1 cellular context compared by ENCODE assay signal in the genomic region with DNA sequence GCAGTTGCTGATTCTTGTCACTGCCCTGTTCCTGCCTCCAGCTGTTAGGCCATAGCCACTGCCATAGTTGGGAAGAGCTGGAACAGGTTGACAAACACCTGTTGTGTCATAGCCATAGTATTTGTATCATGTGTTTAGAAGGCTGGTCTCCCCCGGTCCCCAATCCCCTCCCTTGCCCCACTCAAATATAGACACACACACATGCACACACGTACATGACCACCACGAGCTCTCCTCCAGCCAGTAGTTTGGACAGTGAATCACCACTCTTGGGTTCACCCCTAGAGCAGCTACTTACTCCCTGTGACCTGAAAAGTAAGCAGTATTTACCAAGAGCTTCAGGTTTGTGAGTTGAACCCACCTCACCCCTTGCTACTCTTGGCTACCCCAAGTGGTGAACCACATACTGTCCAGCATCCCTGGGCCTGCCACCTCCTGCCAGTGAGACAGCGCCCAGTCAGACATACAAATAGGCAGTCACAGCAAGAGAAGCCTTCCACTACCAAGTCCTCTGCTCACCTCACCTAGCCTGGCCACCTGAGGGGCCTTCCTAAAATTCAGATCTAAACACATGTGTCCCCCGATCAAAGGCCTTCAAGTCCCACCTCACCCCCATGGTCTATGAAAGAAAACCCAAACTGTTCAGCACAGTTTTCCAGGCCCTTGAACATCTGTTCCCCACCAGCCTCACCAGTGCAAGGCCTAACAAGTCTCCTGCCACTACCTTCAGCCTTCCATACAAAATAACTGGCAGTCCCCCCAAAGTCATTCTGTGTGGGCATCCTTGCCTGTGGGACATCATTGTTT.
A peak's percentile ranks its signal among the peaks of the same experiment; 100 is the strongest.
TF ChIP-seq lines count a peak whose summit lies in the region.

No MANE protein-coding gene starts in this region.

TF ChIP-seq in HepG2, 621 proteins besides CTCF, POLR2A, EP300 and RAD21 (continued from another document and continues in another):
- peak; percentile 82 for TF ChIP-seq RXRA (CRISPR knock-in tag; IDR thresholded peaks at IDR 0.05)
- no peak for TF ChIP-seq YEATS4 (CRISPR knock-in tag; IDR thresholded peaks at IDR 0.05; ENCODE audit: borderline replicate concordance)
- TF ChIP-seq ZNF510 (CRISPR knock-in tag; IDR thresholded peaks at IDR 0.05; ENCODE audit: low read depth), result no peak
- TF ChIP-seq, protein P1, sequence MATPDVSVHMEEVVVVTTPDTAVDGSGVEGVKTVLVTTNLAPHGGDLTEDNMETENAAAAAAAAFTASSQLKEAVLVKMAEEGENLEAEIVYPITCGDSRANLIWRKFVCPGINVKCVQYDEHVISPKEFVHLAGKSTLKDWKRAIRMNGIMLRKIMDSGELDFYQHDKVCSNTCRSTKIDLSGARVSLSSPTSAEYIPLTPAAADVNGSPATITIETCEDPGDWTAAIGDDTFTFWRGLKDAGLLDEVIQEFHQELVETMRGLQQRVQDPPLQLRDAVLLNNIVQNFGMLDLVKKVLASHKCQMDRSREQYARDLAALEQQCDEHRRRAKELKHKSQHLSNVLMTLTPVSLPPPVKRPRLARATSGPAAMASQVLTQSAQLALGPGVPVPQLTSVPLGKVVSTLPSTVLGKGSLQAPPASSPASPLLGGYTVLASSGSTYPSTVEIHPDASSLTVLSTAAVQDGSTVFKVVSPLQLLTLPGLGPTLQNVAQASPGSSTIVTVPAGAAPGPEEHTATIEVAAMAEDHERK (CRISPR knock-in tag; IDR thresholded peaks at IDR 0.05; ENCODE audit: low read depth), result no peak
- TF ChIP-seq ZNF138 (CRISPR knock-in tag; IDR thresholded peaks at IDR 0.05; ENCODE audit: low read depth), result no peak
- TF ChIP-seq ZMYM2 (CRISPR knock-in tag; IDR thresholded peaks at IDR 0.05), result no peak
- peak; percentile 51; the same call in 1 of the 2 replicates for TF ChIP-seq HDAC1 (CRISPR knock-in tag; IDR thresholded peaks at IDR 0.05)
- no peak for TF ChIP-seq ZNF10 (CRISPR knock-in tag; IDR thresholded peaks at IDR 0.05; ENCODE audit: borderline replicate concordance, low read depth)
- TF ChIP-seq PAWR (CRISPR knock-in tag; IDR thresholded peaks at IDR 0.05; ENCODE audit: borderline replicate concordance), result no peak
- TF ChIP-seq SIN3A (IDR thresholded peaks at IDR 0.05; ENCODE audit: borderline replicate concordance, low read depth, low read length), result no peak
- no peak for TF ChIP-seq HMG20B (CRISPR knock-in tag; conservative IDR thresholded peaks at IDR 0.05)
- no peak for TF ChIP-seq ZNF253 (CRISPR knock-in tag; IDR thresholded peaks at IDR 0.05; ENCODE audit: borderline replicate concordance)
- TF ChIP-seq TCF12 (IDR thresholded peaks at IDR 0.05), result no peak
- TF ChIP-seq TCF12 (CRISPR knock-in tag; IDR thresholded peaks at IDR 0.05), result no peak
- no peak for TF ChIP-seq TAF15 (IDR thresholded peaks at IDR 0.05; ENCODE audit: low read depth, low read length, poor library complexity, severe bottlenecking)
- TF ChIP-seq ASH2L (IDR thresholded peaks at IDR 0.05; ENCODE audit: insufficient read length, low read depth, low read length), result no peak
- no peak for TF ChIP-seq SNAPC2 (CRISPR knock-in tag; IDR thresholded peaks at IDR 0.05)
- TF ChIP-seq, protein P2, sequence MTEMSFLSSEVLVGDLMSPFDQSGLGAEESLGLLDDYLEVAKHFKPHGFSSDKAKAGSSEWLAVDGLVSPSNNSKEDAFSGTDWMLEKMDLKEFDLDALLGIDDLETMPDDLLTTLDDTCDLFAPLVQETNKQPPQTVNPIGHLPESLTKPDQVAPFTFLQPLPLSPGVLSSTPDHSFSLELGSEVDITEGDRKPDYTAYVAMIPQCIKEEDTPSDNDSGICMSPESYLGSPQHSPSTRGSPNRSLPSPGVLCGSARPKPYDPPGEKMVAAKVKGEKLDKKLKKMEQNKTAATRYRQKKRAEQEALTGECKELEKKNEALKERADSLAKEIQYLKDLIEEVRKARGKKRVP (CRISPR knock-in tag; IDR thresholded peaks at IDR 0.05), result no peak; a peak in 1 of 4 replicates
- TF ChIP-seq, protein P3, sequence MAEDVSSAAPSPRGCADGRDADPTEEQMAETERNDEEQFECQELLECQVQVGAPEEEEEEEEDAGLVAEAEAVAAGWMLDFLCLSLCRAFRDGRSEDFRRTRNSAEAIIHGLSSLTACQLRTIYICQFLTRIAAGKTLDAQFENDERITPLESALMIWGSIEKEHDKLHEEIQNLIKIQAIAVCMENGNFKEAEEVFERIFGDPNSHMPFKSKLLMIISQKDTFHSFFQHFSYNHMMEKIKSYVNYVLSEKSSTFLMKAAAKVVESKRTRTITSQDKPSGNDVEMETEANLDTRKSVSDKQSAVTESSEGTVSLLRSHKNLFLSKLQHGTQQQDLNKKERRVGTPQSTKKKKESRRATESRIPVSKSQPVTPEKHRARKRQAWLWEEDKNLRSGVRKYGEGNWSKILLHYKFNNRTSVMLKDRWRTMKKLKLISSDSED (CRISPR knock-in tag; IDR thresholded peaks at IDR 0.05), result peak; percentile 71; the same call in 1 of the 2 replicates
- TF ChIP-seq ZNF333 (CRISPR knock-in tag; IDR thresholded peaks at IDR 0.05; ENCODE audit: borderline replicate concordance), result no peak
- no peak for TF ChIP-seq ZNF232 (CRISPR knock-in tag; IDR thresholded peaks at IDR 0.05; ENCODE audit: borderline replicate concordance)
- TF ChIP-seq, protein P4, sequence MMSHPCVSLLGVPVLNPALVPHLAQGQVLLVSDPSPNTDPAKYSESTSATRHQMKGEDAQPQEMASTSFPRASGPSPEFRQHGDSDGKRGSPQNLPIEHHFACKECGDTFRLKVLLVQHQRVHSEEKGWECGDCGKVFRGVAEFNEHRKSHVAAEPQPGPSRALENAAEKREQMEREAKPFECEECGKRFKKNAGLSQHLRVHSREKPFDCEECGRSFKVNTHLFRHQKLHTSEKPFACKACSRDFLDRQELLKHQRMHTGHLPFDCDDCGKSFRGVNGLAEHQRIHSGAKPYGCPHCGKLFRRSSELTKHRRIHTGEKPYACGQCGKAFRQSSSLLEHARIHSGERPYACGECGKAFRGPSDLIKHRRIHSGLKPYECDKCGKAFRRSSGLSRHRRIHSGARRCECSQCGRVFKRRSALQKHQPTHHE (CRISPR knock-in tag; IDR thresholded peaks at IDR 0.05; ENCODE audit: borderline replicate concordance), result no peak
- TF ChIP-seq KAT8 (CRISPR knock-in tag; IDR thresholded peaks at IDR 0.05), result no peak
- no peak for TF ChIP-seq SRY (CRISPR knock-in tag; IDR thresholded peaks at IDR 0.05)
- TF ChIP-seq, protein P5, sequence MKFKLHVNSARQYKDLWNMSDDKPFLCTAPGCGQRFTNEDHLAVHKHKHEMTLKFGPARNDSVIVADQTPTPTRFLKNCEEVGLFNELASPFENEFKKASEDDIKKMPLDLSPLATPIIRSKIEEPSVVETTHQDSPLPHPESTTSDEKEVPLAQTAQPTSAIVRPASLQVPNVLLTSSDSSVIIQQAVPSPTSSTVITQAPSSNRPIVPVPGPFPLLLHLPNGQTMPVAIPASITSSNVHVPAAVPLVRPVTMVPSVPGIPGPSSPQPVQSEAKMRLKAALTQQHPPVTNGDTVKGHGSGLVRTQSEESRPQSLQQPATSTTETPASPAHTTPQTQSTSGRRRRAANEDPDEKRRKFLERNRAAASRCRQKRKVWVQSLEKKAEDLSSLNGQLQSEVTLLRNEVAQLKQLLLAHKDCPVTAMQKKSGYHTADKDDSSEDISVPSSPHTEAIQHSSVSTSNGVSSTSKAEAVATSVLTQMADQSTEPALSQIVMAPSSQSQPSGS (CRISPR knock-in tag; IDR thresholded peaks at IDR 0.05), result no peak
- TF ChIP-seq MED8 (CRISPR knock-in tag; IDR thresholded peaks at IDR 0.05; ENCODE audit: insufficient replicate concordance), result no peak
- no peak for TF ChIP-seq ZNF577 (CRISPR knock-in tag; IDR thresholded peaks at IDR 0.05; ENCODE audit: borderline replicate concordance, low read depth)
- no peak for TF ChIP-seq NONO (IDR thresholded peaks at IDR 0.05)
- TF ChIP-seq NONO (CRISPR knock-in tag; conservative IDR thresholded peaks at IDR 0.05), result no peak
- TF ChIP-seq NBN (conservative IDR thresholded peaks at IDR 0.05), result no peak
- TF ChIP-seq ZNF3 (CRISPR knock-in tag; IDR thresholded peaks at IDR 0.05), result no peak
- TF ChIP-seq, protein P6, sequence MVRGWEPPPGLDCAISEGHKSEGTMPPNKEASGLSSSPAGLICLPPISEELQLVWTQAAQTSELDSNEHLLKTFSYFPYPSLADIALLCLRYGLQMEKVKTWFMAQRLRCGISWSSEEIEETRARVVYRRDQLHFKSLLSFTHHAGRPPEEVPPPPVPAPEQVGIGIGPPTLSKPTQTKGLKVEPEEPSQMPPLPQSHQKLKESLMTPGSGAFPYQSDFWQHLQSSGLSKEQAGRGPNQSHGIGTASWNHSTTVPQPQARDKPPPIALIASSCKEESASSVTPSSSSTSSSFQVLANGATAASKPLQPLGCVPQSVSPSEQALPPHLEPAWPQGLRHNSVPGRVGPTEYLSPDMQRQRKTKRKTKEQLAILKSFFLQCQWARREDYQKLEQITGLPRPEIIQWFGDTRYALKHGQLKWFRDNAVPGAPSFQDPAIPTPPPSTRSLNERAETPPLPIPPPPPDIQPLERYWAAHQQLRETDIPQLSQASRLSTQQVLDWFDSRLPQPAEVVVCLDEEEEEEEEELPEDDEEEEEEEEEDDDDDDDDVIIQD (CRISPR knock-in tag; IDR thresholded peaks at IDR 0.05; ENCODE audit: low read depth), result no peak
- 0 out of 2 replicates have a peak, but pooled peaks have one; percentile 3 for TF ChIP-seq ZNF34 (CRISPR knock-in tag; IDR thresholded peaks at IDR 0.05; ENCODE audit: borderline replicate concordance)
- 0 out of 2 replicates have a peak, but pooled peaks have one; percentile 26 for TF ChIP-seq FOXO1 (CRISPR knock-in tag; IDR thresholded peaks at IDR 0.05)
- TF ChIP-seq, protein P7, sequence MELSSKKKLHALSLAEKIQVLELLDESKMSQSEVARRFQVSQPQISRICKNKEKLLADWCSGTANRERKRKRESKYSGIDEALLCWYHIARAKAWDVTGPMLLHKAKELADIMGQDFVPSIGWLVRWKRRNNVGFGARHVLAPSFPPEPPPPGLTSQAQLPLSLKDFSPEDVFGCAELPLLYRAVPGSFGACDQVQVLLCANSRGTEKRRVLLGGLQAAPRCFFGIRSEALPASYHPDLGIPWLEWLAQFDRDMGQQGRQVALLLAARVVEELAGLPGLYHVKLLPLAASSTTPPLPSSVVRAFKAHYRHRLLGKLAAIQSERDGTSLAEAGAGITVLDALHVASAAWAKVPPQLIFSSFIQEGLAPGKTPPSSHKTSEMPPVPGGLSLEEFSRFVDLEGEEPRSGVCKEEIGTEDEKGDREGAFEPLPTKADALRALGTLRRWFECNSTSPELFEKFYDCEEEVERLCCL (CRISPR knock-in tag; IDR thresholded peaks at IDR 0.05; ENCODE audit: borderline replicate concordance), result no peak
- TF ChIP-seq, protein P8, sequence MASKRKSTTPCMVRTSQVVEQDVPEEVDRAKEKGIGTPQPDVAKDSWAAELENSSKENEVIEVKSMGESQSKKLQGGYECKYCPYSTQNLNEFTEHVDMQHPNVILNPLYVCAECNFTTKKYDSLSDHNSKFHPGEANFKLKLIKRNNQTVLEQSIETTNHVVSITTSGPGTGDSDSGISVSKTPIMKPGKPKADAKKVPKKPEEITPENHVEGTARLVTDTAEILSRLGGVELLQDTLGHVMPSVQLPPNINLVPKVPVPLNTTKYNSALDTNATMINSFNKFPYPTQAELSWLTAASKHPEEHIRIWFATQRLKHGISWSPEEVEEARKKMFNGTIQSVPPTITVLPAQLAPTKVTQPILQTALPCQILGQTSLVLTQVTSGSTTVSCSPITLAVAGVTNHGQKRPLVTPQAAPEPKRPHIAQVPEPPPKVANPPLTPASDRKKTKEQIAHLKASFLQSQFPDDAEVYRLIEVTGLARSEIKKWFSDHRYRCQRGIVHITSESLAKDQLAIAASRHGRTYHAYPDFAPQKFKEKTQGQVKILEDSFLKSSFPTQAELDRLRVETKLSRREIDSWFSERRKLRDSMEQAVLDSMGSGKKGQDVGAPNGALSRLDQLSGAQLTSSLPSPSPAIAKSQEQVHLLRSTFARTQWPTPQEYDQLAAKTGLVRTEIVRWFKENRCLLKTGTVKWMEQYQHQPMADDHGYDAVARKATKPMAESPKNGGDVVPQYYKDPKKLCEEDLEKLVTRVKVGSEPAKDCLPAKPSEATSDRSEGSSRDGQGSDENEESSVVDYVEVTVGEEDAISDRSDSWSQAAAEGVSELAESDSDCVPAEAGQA (IDR thresholded peaks at IDR 0.05; ENCODE audit: low read depth), result no peak
- TF ChIP-seq, protein P8 (CRISPR knock-in tag; IDR thresholded peaks at IDR 0.05; ENCODE audit: borderline replicate concordance), result no peak
- no peak for TF ChIP-seq ZNF383 (CRISPR knock-in tag; IDR thresholded peaks at IDR 0.05; ENCODE audit: borderline replicate concordance)
- TF ChIP-seq ZFP62 (CRISPR knock-in tag; IDR thresholded peaks at IDR 0.05), result no peak
- no peak; a peak in 1 of 4 replicates for TF ChIP-seq KLF16 (CRISPR knock-in tag; IDR thresholded peaks at IDR 0.05)
- TF ChIP-seq GABPB1 (CRISPR knock-in tag; IDR thresholded peaks at IDR 0.05), result no peak
- TF ChIP-seq HMGA1 (CRISPR knock-in tag; conservative IDR thresholded peaks at IDR 0.05), result no peak
- no peak for TF ChIP-seq PHB2 (IDR thresholded peaks at IDR 0.05; ENCODE audit: partially characterized antibody)
- TF ChIP-seq TAF1 (CRISPR knock-in tag; IDR thresholded peaks at IDR 0.05), result no peak
